ENCODE assay signal across 1 cellular context in genomic region chr2:46707909-46708308, GRCh38.
TF ChIP-seq lines count a peak whose summit lies in the region.

No MANE protein-coding gene starts in this region.

TF ChIP-seq in HepG2, 621 proteins besides CTCF, POLR2A, EP300 and RAD21 (continued from another document):
- TF ChIP-seq ZNF513 (CRISPR knock-in tag; conservative IDR thresholded peaks at IDR 0.05) (no peak), ZNF792 (CRISPR knock-in tag; IDR thresholded peaks at IDR 0.05) (no peak), FOXA1 (IDR thresholded peaks at IDR 0.05) (no peak), FOXA1 (CRISPR knock-in tag; IDR thresholded peaks at IDR 0.05) (no peak), ZNF225 (CRISPR knock-in tag; IDR thresholded peaks at IDR 0.05) (no peak), CENPX (CRISPR knock-in tag; IDR thresholded peaks at IDR 0.05) (no peak), TCF7 (IDR thresholded peaks at IDR 0.05; ENCODE audit: low read depth) (no peak), ZNF784 (CRISPR knock-in tag; IDR thresholded peaks at IDR 0.05; ENCODE audit: borderline replicate concordance) (no peak)
TF ChIP-seq in HepG2: peak in this region for 0.
